ENCODE assay signal across 8 cellular contexts in genomic region chr19:33819496-33819874, GRCh38. TPM values are rescaled to one million over a fixed set of nuclear protein-coding genes. Genes with fewer than 3 reads are reported as not detected.
A peak's percentile ranks its signal among the peaks of the same experiment; 100 is the strongest.
DNase-seq lines count a peak whose midpoint lies in the region; ATAC-seq and TF ChIP-seq lines count a peak whose summit lies in the region.

No MANE protein-coding gene starts in this region.

- no TSS peak for BruUV-seq in Caco-2 (replicated peaks; lab: Mats Ljungman, UMichigan)

- H3K27ac ChIP-seq in RWPE1: peak overlapping the region; percentile 100

- peaks cover 2% of the 10 kb centered on the region for H3K27me3 Mint-ChIP-seq in Caco-2 (ENCODE audit: insufficient read depth, unreplicated experiment)

- H3K9me3 ChIP-seq in Caco-2: no peaks in the 10 kb centered on the region

- TF ChIP-seq CTCF in Caco-2 (IDR thresholded peaks at IDR 0.05; ENCODE audit: insufficient read depth in 1 of 2, low read depth in 1 of 2, low read length in 1 of 2, severe bottlenecking in 1 of 2, unreplicated experiment in 1 of 2) (no peak), RWPE1 (conservative IDR thresholded peaks at IDR 0.05; ENCODE audit: low read depth) (no peak), fibroblast of pulmonary artery (IDR thresholded peaks at IDR 0.05; ENCODE audit: low read length, missing control alignments) (no peak)

- H3K4me3 ChIP-seq in Caco-2 (ENCODE audit: low read depth, low read length) (peak overlapping the region; percentile 38), fibroblast of pulmonary artery (replicated peaks; ENCODE audit: low read depth, low read length) (peak overlapping the region; percentile 45)

- no peaks in the 10 kb centered on the region for H3K4me1 Mint-ChIP-seq in Caco-2 (ENCODE audit: low read depth, unreplicated experiment)

- H3K36me3 Mint-ChIP-seq in Caco-2 (ENCODE audit: insufficient read depth, unreplicated experiment): no peaks in the 10 kb centered on the region

- H3K27ac Mint-ChIP-seq in Caco-2 (ENCODE audit: unreplicated experiment): no peak overlapping the region

- CTCF ChIA-PET in Caco-2 (lab: Charles Lee) (interaction anchor here (0.6 to 1.5 kb wide), 4 partner anchors 9 to 326 kb away, joined by 3 to 8 read pairs (median 4); no protein-coding TSS in a partner anchor), RWPE1 (lab: Yijun Ruan, JAX) (interaction anchor here (0.6 to 0.7 kb wide), 3 partner anchors 58 to 729 kb away, joined by 3 to 4 read pairs (median 3); no protein-coding TSS in a partner anchor)

- POLR2A ChIA-PET in Caco-2 (lab: Charles Lee) (interaction anchor here (0.6 to 0.7 kb wide), 3 partner anchors 22 to 389 kb away, joined by 3 to 5 read pairs (median 3); partner anchors contain the start of gene KCTD15), RWPE1 (lab: Yijun Ruan, JAX; ENCODE audit: low non-redundant PET) (interaction anchor here (1.0 to 1.6 kb wide), 3 partner anchors 22 to 87 kb away, joined by 3 to 5 read pairs (median 5); partner anchors contain the start of gene KCTD15)

- intact Hi-C loops in Caco-2 (cut with micrococcal nuclease; ENCODE audit: unreplicated experiment) (no loop called here), posterior vena cava (cut with DNase I) (no loop called here)

- 0 out of 2 replicates have a peak, but pooled peaks cover 11% of the 10 kb centered on the region for H3K4me1 ChIP-seq in Caco-2

- H3K9me3 Mint-ChIP-seq in Caco-2 (ENCODE audit: unreplicated experiment): no peaks in the 10 kb centered on the region

- ATAC-seq in GM21381 (IDR thresholded peaks at IDR 0.05; ENCODE audit: unreplicated experiment) (no peak), GM18502 (IDR thresholded peaks at IDR 0.05; ENCODE audit: poor library complexity, unreplicated experiment) (no peak)

- DNase-seq in Caco-2 (no peak), RWPE1 (ENCODE audit: low spot score) (no peak), fibroblast of pulmonary artery (ENCODE audit: low read depth) (no peak), posterior vena cava (ENCODE audit: low spot score) (peak; percentile 70), COLO829 (ENCODE audit: low spot score) (no peak)
- DNase-seq in activated CD4-positive, alpha-beta T cell treated with anti-CD3 and anti-CD28 coated beads for 4 hours: no peak

- H3K36me3 ChIP-seq in Caco-2 (ENCODE audit: control insufficient read depth, insufficient read depth, low read length): no peaks in the 10 kb centered on the region

- H3K27me3 ChIP-seq in Caco-2 (replicated peaks; ENCODE audit: control insufficient read depth, insufficient read depth, low read length): no peaks in the 10 kb centered on the region

- peak overlapping the region; percentile 74 for H3K4me3 Mint-ChIP-seq in Caco-2 (ENCODE audit: unreplicated experiment)

RNA-seq across cellular contexts. Expression of gene KCTD15, which starts 22.8 kb away (rescaled TPM):
- 20.6 and 34.6 TPM in 2 replicates for total RNA-seq in Caco-2 (2022)
- 10 to 100 TPM; 56.3 to 62.9 TPM for total RNA-seq in posterior vena cava
